ENCODE assay signal across 8 cellular contexts in the genomic region with DNA sequence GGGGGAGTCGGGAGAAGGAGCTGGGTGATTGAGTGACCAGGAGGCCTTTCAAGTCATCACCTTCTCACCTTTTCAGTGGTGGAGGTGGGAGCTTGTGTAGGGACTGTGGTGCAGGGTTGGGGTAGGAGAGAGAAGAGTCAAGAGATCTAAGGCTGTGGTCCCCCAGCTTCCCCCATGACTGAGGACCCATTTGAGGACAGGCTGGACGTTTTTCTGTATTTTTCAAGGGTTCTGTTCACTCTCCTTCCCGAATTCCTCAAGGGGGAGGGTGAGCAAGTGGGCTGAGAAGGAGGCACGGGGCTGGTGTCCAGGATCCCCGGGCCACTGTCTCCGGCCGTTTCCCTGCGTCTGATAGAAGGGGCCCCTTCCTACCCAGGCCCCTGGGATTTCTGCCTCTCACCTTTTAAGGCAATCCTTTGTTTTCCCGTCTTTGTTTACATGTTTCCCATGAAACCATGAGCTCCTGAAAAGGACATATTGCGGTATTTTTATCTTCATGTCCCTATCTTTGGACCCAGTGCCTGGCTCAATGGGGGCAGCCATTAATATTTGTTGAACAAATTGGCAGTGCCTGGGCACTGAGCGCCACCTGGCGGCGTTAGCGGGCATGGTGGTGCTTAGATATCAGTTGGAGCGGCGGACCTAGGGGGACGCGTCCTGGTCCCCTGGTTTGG. TPM values are rescaled to one million over a fixed set of nuclear protein-coding genes. Genes with fewer than 3 reads are reported as not detected.
A peak's percentile ranks its signal among the peaks of the same experiment; 100 is the strongest.
DNase-seq lines count a peak whose midpoint lies in the region; ATAC-seq and TF ChIP-seq lines count a peak whose summit lies in the region.

No MANE protein-coding gene starts in this region.

- H3K4me1 ChIP-seq in right lobe of liver, result peaks cover 0 to 33% (median 12%) of the 10 kb centered on the region in 4 donors

- H3K4me3 ChIP-seq in right lobe of liver, result no peak overlapping the region

- H3K27ac Mint-ChIP-seq in chondrocyte (ENCODE audit: unreplicated experiment), result peak overlapping the region; percentile 32

- ATAC-seq in right lobe of liver (peak in 2 of 4 donors; percentile 21 to 24), GM21526 (IDR thresholded peaks at IDR 0.05; ENCODE audit: low FRiP score, unreplicated experiment) (no peak)

- no peaks in the 10 kb centered on the region for H3K9me3 ChIP-seq in right lobe of liver

- no peak for TF ChIP-seq POLR2A in right lobe of liver (IDR thresholded peaks at IDR 0.05)

- H3K4me1 Mint-ChIP-seq in chondrocyte (ENCODE audit: low read depth), result peaks cover 25% of the 10 kb centered on the region

- no peak overlapping the region for H3K27ac ChIP-seq in right lobe of liver

- H3K4me3 Mint-ChIP-seq in chondrocyte (ENCODE audit: unreplicated experiment), result no peak overlapping the region

- peak; percentile 45 for DNase-seq in A172 (ENCODE audit: low spot score)
- DNase-seq in NCI-H2227 (lab: John Stamatoyannopoulos, UW; ENCODE audit: unreplicated experiment), result peak; percentile 85
- peak; percentile 60 to 73 for DNase-seq in activated CD4-positive, alpha-beta T cell treated with anti-CD3 and anti-CD28 coated beads for 4 hours
- DNase-seq in chondrocyte (ENCODE audit: low spot score), result no peak
- peak; percentile 73 to 81 (median 78) for DNase-seq in right lobe of liver
- peak; percentile 44 to 52 (median 52) for DNase-seq in stimulated activated CD4-positive, alpha-beta T cell treated with anti-CD3 and anti-CD28 coated beads, TNF-alpha, amount 100 ng/mL, for 4 hours (ENCODE audit: low read depth in 3 of 3)

- intact Hi-C loops in right lobe of liver (cut with DNase I), result loop anchor here in 1 of 2 donors (5.0 kb wide), 1 partner anchor 80 kb away; no protein-coding TSS in a partner anchor

- H3K36me3 Mint-ChIP-seq in chondrocyte (ENCODE audit: low read depth), result no peaks in the 10 kb centered on the region

- H3K9me3 Mint-ChIP-seq in chondrocyte (ENCODE audit: low read depth), result no peaks in the 10 kb centered on the region

- H3K27me3 Mint-ChIP-seq in chondrocyte (ENCODE audit: low read depth), result peaks cover 22% of the 10 kb centered on the region

- peak; percentile 88 for TF ChIP-seq CTCF in GM12874 (IDR thresholded peaks at IDR 0.05; ENCODE audit: insufficient read depth, low read depth, low read length)
- TF ChIP-seq CTCF in chondrocyte (IDR thresholded peaks at IDR 0.05), result peak; percentile 100
- TF ChIP-seq CTCF in right lobe of liver (IDR thresholded peaks at IDR 0.05), result peak; percentile 90 to 98 (median 91)

- H3K27me3 ChIP-seq in right lobe of liver, result no peaks in the 10 kb centered on the region

- no peaks in the 10 kb centered on the region for H3K36me3 ChIP-seq in right lobe of liver

- WGBS in right lobe of liver (ENCODE audit: insufficient coverage, low coverage, low lambda C conversion rate, missing lambda C conversion rate), result 18% methylated on average over 17 of the region's 18 CpGs

RNA-seq across cellular contexts. Expression of gene CD300A, which starts 9.2 kb away (rescaled TPM):
- total RNA-seq in A172 (2014; rRNA removed; shearing (Covaris generic)), result not detected in 2 replicates
- total RNA-seq in chondrocyte (not detected in 3 replicates), right lobe of liver (10 to 100 TPM in 1 of 6 experiments, 1 to 10 TPM in 5; 4.8 to 16.6 (median 6.6) TPM)

RNA-seq across cellular contexts. Expression of gene GPRC5C, which starts 25.4 kb away (rescaled TPM):
- total RNA-seq in A172 (2014; rRNA removed; shearing (Covaris generic)), result 2.7 and 5.9 TPM in 2 replicates
- 18.0 to 47.8 TPM (median 47.0 TPM) in 3 replicates for total RNA-seq in chondrocyte
- 100 to 1,000 TPM; 120 to 215 (median 131) TPM for total RNA-seq in right lobe of liver
